In the genomic region with DNA sequence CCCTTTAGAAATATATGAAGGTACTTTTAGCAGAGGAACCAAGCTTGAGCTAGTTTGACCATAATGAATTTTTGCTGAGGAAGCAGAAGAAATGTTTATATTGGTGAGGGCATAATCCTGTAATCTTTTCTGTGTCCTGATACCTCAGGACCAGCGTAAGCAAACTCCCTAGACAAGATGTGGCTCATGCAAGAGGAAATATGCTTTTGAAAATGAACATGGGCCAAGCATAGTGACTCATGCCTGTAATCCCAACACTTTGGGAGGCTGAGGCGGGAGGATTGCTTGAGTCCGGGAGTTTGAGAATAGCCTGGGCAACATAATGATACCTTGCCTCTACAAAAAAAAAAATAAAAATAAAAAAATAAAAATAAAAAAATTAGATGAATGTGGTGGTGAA, we compare ENCODE assay signal across 25 cellular contexts.
"Had no signal": no experiment of that assay in that cellular context is flagged by ENCODE, and none has a peak within 500 bp of the region (broad histone marks: within the 10 kb centered on the region; RNA-seq: fewer than 3 reads in every experiment).

No MANE protein-coding gene starts in this region.

- H2AFZ ChIP-seq: hepatocyte had no signal

- FAIRE-seq: bronchial epithelial cell, endometrium, keratinocyte had no signal

- H3K4me1 ChIP-seq: gastroesophageal sphincter had no signal

- DNase-seq: activated CD4-positive, alpha-beta T cell treated with anti-CD3 and anti-CD28 coated beads for 4 hours; activated CD4-positive, alpha-beta T cell treated with anti-CD3 and anti-CD28 coated beads, Interleukin-2, amount 50 U/mL, for 48 hours; activated CD8-positive, alpha-beta memory T cell treated with anti-CD3 and anti-CD28 coated beads for 24 hours; activated effector memory CD4-positive, alpha-beta T cell treated with Interleukin-2 at 50 U/mL for 16 hours; activated naive CD4-positive, alpha-beta T cell treated with Interleukin-2 at 50 U/mL for 16 hours; anterior cingulate cortex; colonic mucosa; effector CD8-positive, alpha-beta T cell; left cardiac atrium; left ventricle myocardium superior; naive B cell; nephron progenitor cell; stimulated activated CD4-positive, alpha-beta T cell treated with anti-CD3 and anti-CD28 coated beads, Interleukin-12 subunit alpha, Interleukin-12 subunit beta, amount 100 ng/mL, for 4 hours; stimulated activated CD4-positive, alpha-beta T cell treated with anti-CD3 and anti-CD28 coated beads, Interleukin-4, amount 100 ng/mL, for 1 hour; stimulated activated naive CD8-positive, alpha-beta T cell treated with anti-CD3 and anti-CD28 coated beads, Interleukin-15, Interleukin-2, amounts not matched to agents 100 U/mL and 50 U/mL, for 24 hours; upper lobe of left lung had no signal

- H3K36me3 ChIP-seq: colonic mucosa, gastroesophageal sphincter, neutrophil, upper lobe of left lung had no signal

- H3K9me3 ChIP-seq: colonic mucosa, gastroesophageal sphincter, neutrophil, upper lobe of left lung had no signal

- H3K27me3 ChIP-seq: colonic mucosa, gastroesophageal sphincter, hepatocyte, upper lobe of left lung had no signal

- ATAC-seq: gastroesophageal sphincter; left cardiac atrium; left ventricle myocardium superior; sciatic nerve; stimulated activated naive CD8-positive, alpha-beta T cell treated with anti-CD3 and anti-CD28 coated beads, Interleukin-15, Interleukin-2, amounts not matched to agents 100 U/mL and 50 U/mL, for 24 hours had no signal

- H3K4me2 ChIP-seq: hepatocyte had no signal

- H3K27ac ChIP-seq: colonic mucosa, epithelial cell of prostate, gastroesophageal sphincter, hepatocyte, neutrophil, skin epidermis, upper lobe of left lung had no signal

- H3K4me3 ChIP-seq: colonic mucosa, gastroesophageal sphincter, hepatocyte, skin epidermis, upper lobe of left lung had no signal
